Comparison of ENCODE assay signal across 22 cellular contexts in genomic region chr14:99461411-99461810, GRCh38. TPM values are rescaled to one million over a fixed set of nuclear protein-coding genes. Genes with fewer than 3 reads are reported as not detected.
A peak's percentile ranks its signal among the peaks of the same experiment; 100 is the strongest.
DNase-seq lines count a peak whose midpoint lies in the region; ATAC-seq and TF ChIP-seq lines count a peak whose summit lies in the region.
"Had no signal": no experiment of that assay in that cellular context is flagged by ENCODE, and none has a peak within 500 bp of the region (broad histone marks: within the 10 kb centered on the region; RNA-seq: fewer than 3 reads in every experiment).

No MANE protein-coding gene starts in this region.

- H3K4me1 ChIP-seq in Caco-2 (peaks cover 38% of the 10 kb centered on the region), H9 (ENCODE audit: insufficient read depth, low read length) (peaks cover 8% of the 10 kb centered on the region; the same call in 1 of the 2 replicates), endodermal cell (ENCODE audit: control insufficient read depth, insufficient read depth, low read length) (no peaks in the 10 kb centered on the region), gastroesophageal sphincter (no peaks in the 10 kb centered on the region)
- H3K4me1 ChIP-seq: SJSA1 had no signal

- no peak overlapping the region for H3K4me3 ChIP-seq in Caco-2 (ENCODE audit: low read depth, low read length)
- no peak overlapping the region for H3K4me3 ChIP-seq in endodermal cell (ENCODE audit: low read length)
- no peak overlapping the region for H3K4me3 ChIP-seq in gastroesophageal sphincter
- H3K4me3 ChIP-seq: BLaER1, PC-9, SJSA1 had no signal

- H3K79me2 ChIP-seq in H9 (ENCODE audit: insufficient read depth, low read length), result no peaks in the 10 kb centered on the region; the same call in 1 of the 2 replicates

- peaks cover 2% of the 10 kb centered on the region; the same call in 1 of the 2 replicates for H3K36me3 ChIP-seq in Caco-2 (ENCODE audit: control insufficient read depth, insufficient read depth, low read length)
- peaks cover 53% of the 10 kb centered on the region for H3K36me3 ChIP-seq in endodermal cell (ENCODE audit: control insufficient read depth, insufficient read depth, low read length)
- H3K36me3 ChIP-seq in gastroesophageal sphincter, result peaks cover 0 to 90% of the 10 kb centered on the region in 2 donors

- H3K27me3 ChIP-seq in Caco-2 (replicated peaks; ENCODE audit: control insufficient read depth, insufficient read depth, low read length), result no peaks in the 10 kb centered on the region
- no peaks in the 10 kb centered on the region for H3K27me3 ChIP-seq in H9 (ENCODE audit: insufficient read depth, low read length)
- no peaks in the 10 kb centered on the region for H3K27me3 ChIP-seq in endodermal cell (ENCODE audit: control insufficient read depth, insufficient read depth, low read length, poor library complexity, severe bottlenecking)
- no peaks in the 10 kb centered on the region for H3K27me3 ChIP-seq in gastroesophageal sphincter
- H3K27me3 ChIP-seq: BLaER1, SJSA1 had no signal

- no peak overlapping the region for H2BK5ac ChIP-seq in H9 (ENCODE audit: insufficient read length, low read length)

- H2AK5ac ChIP-seq in H9 (ENCODE audit: insufficient read length, low read length), result no peak overlapping the region

- WGBS in H9 (ENCODE audit: extremely low coverage, insufficient read length, low lambda C conversion rate), result no CpG with 5 or more reads among the region's 4 CpGs
- 96% methylated on average over 4 of the region's 4 CpGs; no CpG with 5 or more reads in 1 of the 2 experiments for WGBS in endodermal cell (ENCODE audit: insufficient coverage in 1 of 2, insufficient read length in 1 of 2), 2 experiments
- WGBS in gastroesophageal sphincter (ENCODE audit: low coverage in 1 of 2), 2 donors, result 74 to 87% methylated on average over 4 of the region's 4 CpGs

- H3K4me2 ChIP-seq in H9 (ENCODE audit: insufficient read depth, insufficient read length, low read length), result no peak overlapping the region
- H3K4me2 ChIP-seq: BLaER1, KMS-11, PC-9 had no signal

- no peaks in the 10 kb centered on the region for H3K23me2 ChIP-seq in H9 (ENCODE audit: insufficient read length, low read depth, low read length, poor library complexity, severe bottlenecking)

- H3K23ac ChIP-seq in H9 (ENCODE audit: insufficient read length, low read depth, low read length), result no peak overlapping the region

- H3K4ac ChIP-seq in H9 (ENCODE audit: low read depth, low read length), result no peak overlapping the region

- H3K27ac Mint-ChIP-seq in Caco-2 (ENCODE audit: unreplicated experiment), result peak overlapping the region; percentile 62
- H3K27ac Mint-ChIP-seq in H9, result peak overlapping the region in 2 of 3 experiments; percentile 35 to 53; a peak in 3 of 7 replicates
- H3K27ac Mint-ChIP-seq in endodermal cell, result peak overlapping the region; percentile 2
- H3K27ac Mint-ChIP-seq in natural killer cell, result peak overlapping the region; percentile 67 to 91

- POLR2A ChIA-PET in Caco-2 (lab: Charles Lee), result interaction anchor here (2.1 kb wide), 1 partner anchor 20 kb away, joined by 18 read pairs; the partner anchor contains the start of genes CCNK and SETD3

- TF ChIP-seq CTCF in Caco-2 (IDR thresholded peaks at IDR 0.05; ENCODE audit: insufficient read depth in 1 of 2, low read depth in 1 of 2, low read length in 1 of 2, severe bottlenecking in 1 of 2, unreplicated experiment in 1 of 2) (no peak), H9 (conservative IDR thresholded peaks at IDR 0.05) (no peak), endodermal cell (conservative IDR thresholded peaks at IDR 0.05) (no peak), natural killer cell (IDR thresholded peaks at IDR 0.05) (no peak), gastroesophageal sphincter (IDR thresholded peaks at IDR 0.05) (no peak)

- no peak overlapping the region for H4K91ac ChIP-seq in H9 (ENCODE audit: insufficient read length, low read depth, low read length)

- ATAC-seq in natural killer cell, result no peak
- ATAC-seq in GM18519 (IDR thresholded peaks at IDR 0.05; ENCODE audit: low FRiP score, unreplicated experiment), result no peak
- no peak for ATAC-seq in gastroesophageal sphincter

- H3K4me1 Mint-ChIP-seq in Caco-2 (ENCODE audit: low read depth, unreplicated experiment) (peaks cover 29% of the 10 kb centered on the region), H9 (peaks cover 36 to 41% of the 10 kb centered on the region in 2 experiments), endodermal cell (peaks cover 14% of the 10 kb centered on the region), natural killer cell (peaks cover 46 to 58% of the 10 kb centered on the region in 2 donors)

- DNase-seq in Caco-2 (no peak), H9 (no peak), endodermal cell (no peak), natural killer cell (no peak), NCI-H146 treated with DMSO at 0.1 percent for 48 hours (lab: John Stamatoyannopoulos, UW; ENCODE audit: unreplicated experiment) (no peak)
- no peak for DNase-seq in activated CD8-positive, alpha-beta memory T cell treated with anti-CD3 and anti-CD28 coated beads, Interleukin-2, amount 50 U/mL, for 4 hours
- DNase-seq: CD4-positive, CD25-positive, alpha-beta regulatory T cell; GOT3; HCEC 1CT; NCI-H1092; NCI-H1417 treated with DMSO at 0.1 percent for 48 hours; NCI-H187; NCI-H2081 treated with DMSO at 0.1 percent for 48 hours; PC-9; Right ventricle myocardium superior; RPMI8226 had no signal

- no peak overlapping the region for H3K27ac ChIP-seq in H9 (ENCODE audit: insufficient read length, low read depth, low read length)
- H3K27ac ChIP-seq in endodermal cell (ENCODE audit: low read depth, low read length), result no peak overlapping the region
- H3K27ac ChIP-seq in gastroesophageal sphincter, result no peak overlapping the region
- H3K27ac ChIP-seq: BLaER1, KMS-11, PC-9, SJSA1 had no signal

- no peak overlapping the region for H3K9ac ChIP-seq in H9 (ENCODE audit: extremely low read depth, insufficient read length, low read length)
- H3K9ac ChIP-seq in endodermal cell (ENCODE audit: extremely low read depth, low read length, poor library complexity, severe bottlenecking), result no peak overlapping the region
- H3K9ac ChIP-seq: BLaER1, KMS-11 had no signal

- H2BK120ac ChIP-seq in H9 (ENCODE audit: low read depth, low read length, poor library complexity, severe bottlenecking), result no peak overlapping the region

- H3K18ac ChIP-seq in H9 (ENCODE audit: insufficient read length, low read depth, low read length), result no peak overlapping the region

- no peak overlapping the region for H3T11ph ChIP-seq in H9 (ENCODE audit: low read length)

- H3K9me3 Mint-ChIP-seq in Caco-2 (ENCODE audit: unreplicated experiment), result no peaks in the 10 kb centered on the region
- H3K9me3 Mint-ChIP-seq in H9, result no peaks in the 10 kb centered on the region
- no peaks in the 10 kb centered on the region for H3K9me3 Mint-ChIP-seq in endodermal cell
- no peaks in the 10 kb centered on the region for H3K9me3 Mint-ChIP-seq in natural killer cell
- H3K9me3 Mint-ChIP-seq: CD4-positive, CD25-positive, alpha-beta regulatory T cell; IgD-negative memory B cell had no signal

- CTCF ChIA-PET in Caco-2 (lab: Charles Lee), result interaction anchor here (1.3 kb wide), 1 partner anchor 20 kb away, joined by 6 read pairs; the partner anchor contains the start of genes CCNK and SETD3

- no peak overlapping the region for H3K56ac ChIP-seq in H9 (ENCODE audit: insufficient read length, low read depth, low read length)

- H2AFZ ChIP-seq in H9 (ENCODE audit: low read length), result no peak overlapping the region
- H2AFZ ChIP-seq: PC-9 had no signal

- H2BK12ac ChIP-seq in H9 (ENCODE audit: insufficient read length, low read depth, low read length), result no peak overlapping the region

- TF ChIP-seq POLR2A in gastroesophageal sphincter (IDR thresholded peaks at IDR 0.05), result no peak

- H3K14ac ChIP-seq in H9 (ENCODE audit: insufficient read depth, low read length), result no peak overlapping the region

- H4K20me1 ChIP-seq in H9 (ENCODE audit: control insufficient read depth, insufficient read depth, insufficient read length), result no peaks in the 10 kb centered on the region

- H3K9me3 ChIP-seq in Caco-2 (no peaks in the 10 kb centered on the region), H9 (ENCODE audit: control insufficient read depth, low read depth, low read length) (no peaks in the 10 kb centered on the region), endodermal cell (ENCODE audit: control insufficient read depth, low read length) (no peaks in the 10 kb centered on the region), gastroesophageal sphincter (no peaks in the 10 kb centered on the region)
- H3K9me3 ChIP-seq: BLaER1, SJSA1 had no signal

- BruUV-seq in Caco-2 (replicated peaks; lab: Mats Ljungman, UMichigan), result no TSS peak

- H3K27me3 Mint-ChIP-seq in Caco-2 (ENCODE audit: insufficient read depth, unreplicated experiment) (no peaks in the 10 kb centered on the region), H9 (ENCODE audit: low read depth) (no peaks in the 10 kb centered on the region), endodermal cell (ENCODE audit: insufficient read depth) (no peaks in the 10 kb centered on the region), natural killer cell (ENCODE audit: low read depth in 2 of 2) (no peaks in the 10 kb centered on the region)
- H3K27me3 Mint-ChIP-seq: CD4-positive, CD25-positive, alpha-beta regulatory T cell; IgD-negative memory B cell had no signal

- no peak overlapping the region for H2BK20ac ChIP-seq in H9 (ENCODE audit: low read depth, low read length, poor library complexity, severe bottlenecking)

- H3K4me3 Mint-ChIP-seq in Caco-2 (ENCODE audit: unreplicated experiment) (peak overlapping the region; percentile 12), H9 (no peak overlapping the region), endodermal cell (no peak overlapping the region), natural killer cell (peak overlapping the region; percentile 82)
- H3K4me3 Mint-ChIP-seq: CD4-positive, CD25-positive, alpha-beta regulatory T cell; IgD-negative memory B cell had no signal

- TF ChIP-seq EP300 in gastroesophageal sphincter (IDR thresholded peaks at IDR 0.05), result no peak

- intact Hi-C loops in Caco-2 (cut with micrococcal nuclease; ENCODE audit: unreplicated experiment) (loop anchor here (2.0 kb wide), 1 partner anchor 21 kb away; no protein-coding TSS in a partner anchor), natural killer cell (cut with micrococcal nuclease) (no loop called here)

- H4K8ac ChIP-seq in H9 (replicated peaks; ENCODE audit: insufficient read length, low read depth, low read length), result no peak overlapping the region

- H3K36me3 Mint-ChIP-seq in Caco-2 (ENCODE audit: insufficient read depth, unreplicated experiment) (peaks cover 54% of the 10 kb centered on the region), H9 (ENCODE audit: insufficient read depth in 1 of 3, low read depth in 3 of 3) (peaks cover 8 to 45% (median 42%) of the 10 kb centered on the region in 3 experiments; a peak in 6 of 7 replicates), endodermal cell (ENCODE audit: low read depth) (peaks cover 47% of the 10 kb centered on the region), natural killer cell (peaks cover 37% of the 10 kb centered on the region)

- no peak overlapping the region for H2BK15ac ChIP-seq in H9 (ENCODE audit: low read depth, low read length)

- H4K5ac ChIP-seq in H9 (ENCODE audit: insufficient read length, low read depth, low read length), result no peak overlapping the region

- peaks cover 5% of the 10 kb centered on the region for H3K79me1 ChIP-seq in H9 (ENCODE audit: insufficient read depth, low read depth, low read length, poor library complexity, severe bottlenecking)

RNA-seq across cellular contexts. Expression of gene SETD3, which starts 19.2 kb away (rescaled TPM):
- total RNA-seq in Caco-2 (2022) (74.3 and 76.2 TPM in 2 replicates), H9 (2021) (53.7 and 56.7 TPM in 2 replicates), endodermal cell (10 to 100 TPM; 57.8 to 68.1 TPM), natural killer cell (100 to 1,000 TPM; 111 to 160 (median 137) TPM), gastroesophageal sphincter (100 to 1,000 TPM; 127 to 184 (median 162) TPM)
- polyA plus RNA-seq in endodermal cell (2013, experiment 1 of 2), result 41.3 TPM
- polyA plus RNA-seq in endodermal cell (2013, experiment 2 of 2), result 38.5 TPM

RNA-seq across cellular contexts. Expression of gene CCNK, which starts 19.8 kb away (rescaled TPM):
- 95.4 and 104 TPM in 2 replicates for total RNA-seq in Caco-2 (2022)
- 76.9 and 80.1 TPM in 2 replicates for total RNA-seq in H9 (2021)
- 10 to 100 TPM; 71.5 to 77.1 TPM for total RNA-seq in endodermal cell
- 62.9 TPM for polyA plus RNA-seq in endodermal cell (2013, experiment 1 of 2)
- 60.4 TPM for polyA plus RNA-seq in endodermal cell (2013, experiment 2 of 2)
- total RNA-seq in natural killer cell, result 100 to 1,000 TPM; 155 to 168 (median 165) TPM
- total RNA-seq in gastroesophageal sphincter, result 10 to 100 TPM; 17.1 to 26.8 (median 20.7) TPM

Comparison
In these comparisons a context has a peak if more than half of its experiments do, and no peak if none do; other contexts are left out.
1. H3K27ac Mint-ChIP-seq: peak in every context shown above with its lines; median percentile 79 in natural killer cell; 62 in Caco-2; 44 in H9; 2 in endodermal cell.
2. H3K4me3 Mint-ChIP-seq: peak in Caco-2 (single experiment) and natural killer cell (single experiment); none in H9 (0 of 2) and endodermal cell (single experiment).